ENCODE assay signal across 15 cellular contexts in the genomic region with DNA sequence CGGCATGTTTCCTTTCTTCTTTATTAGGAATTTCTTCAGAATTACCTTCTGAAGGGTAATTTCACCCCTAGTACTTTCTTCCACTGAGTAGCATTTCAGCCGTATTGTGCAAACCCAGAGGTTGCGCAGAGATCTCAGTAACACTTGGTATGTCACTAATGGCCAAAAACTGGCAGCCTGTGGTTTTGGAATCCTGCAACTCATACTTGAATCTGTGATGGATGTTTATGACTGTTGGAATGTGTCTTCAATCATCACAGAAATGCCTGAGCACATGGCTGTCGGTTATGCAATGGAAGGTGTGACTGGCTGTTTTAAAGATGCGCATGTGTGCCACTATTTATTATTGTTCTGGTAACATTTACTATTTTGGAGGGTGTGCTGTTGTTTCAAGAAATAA.
DNase-seq lines count a peak whose midpoint lies in the region; ATAC-seq and TF ChIP-seq lines count a peak whose summit lies in the region.
"Had no signal": no experiment of that assay in that cellular context is flagged by ENCODE, and none has a peak within 500 bp of the region (broad histone marks: within the 10 kb centered on the region; RNA-seq: fewer than 3 reads in every experiment).

No MANE protein-coding gene starts in this region.

- no peaks in the 10 kb centered on the region for H3K9me3 ChIP-seq in adipocyte (ENCODE audit: control insufficient read depth, low read length)
- peaks cover 0 to 7% of the 10 kb centered on the region in 2 donors for H3K9me3 ChIP-seq in left lung
- H3K9me3 ChIP-seq in endodermal cell (ENCODE audit: control insufficient read depth, low read length) = peaks cover 14% of the 10 kb centered on the region
- H3K9me3 ChIP-seq: pancreas, tibial artery had no signal

- peaks cover 18% of the 10 kb centered on the region for H3K9me3 Mint-ChIP-seq in endodermal cell
- peaks cover 5% of the 10 kb centered on the region for H3K9me3 Mint-ChIP-seq in stimulated activated effector memory CD8-positive, alpha-beta T cell treated with anti-CD3 and anti-CD28 coated beads, Interleukin-12 subunit alpha, Interleukin-12 subunit beta, amount 100 ng/mL, for 72 hours
- H3K9me3 Mint-ChIP-seq in nephron progenitor cell = peaks cover 24% of the 10 kb centered on the region

- POLR2A ChIA-PET in AG04449 (lab: Yijun Ruan, JAX) = interaction anchor here (0.9 kb wide), 1 partner anchor 124 kb away, joined by 3 read pairs; no protein-coding TSS in a partner anchor

- intact Hi-C loops in left lung (cut with DNase I) = no loop called here

- H3K4me1 Mint-ChIP-seq in endodermal cell (no peaks in the 10 kb centered on the region), nephron progenitor cell (peaks cover 47% of the 10 kb centered on the region)
- H3K4me1 Mint-ChIP-seq in stimulated activated effector memory CD8-positive, alpha-beta T cell treated with anti-CD3 and anti-CD28 coated beads, Interleukin-12 subunit alpha, Interleukin-12 subunit beta, amount 100 ng/mL, for 72 hours = no peaks in the 10 kb centered on the region

- H3K4me3 Mint-ChIP-seq in endodermal cell (no peak overlapping the region), nephron progenitor cell (no peak overlapping the region)
- no peak overlapping the region for H3K4me3 Mint-ChIP-seq in stimulated activated effector memory CD8-positive, alpha-beta T cell treated with anti-CD3 and anti-CD28 coated beads, Interleukin-12 subunit alpha, Interleukin-12 subunit beta, amount 100 ng/mL, for 72 hours
- H3K4me3 Mint-ChIP-seq: activated CD4-positive, alpha-beta memory T cell treated with anti-CD3 and anti-CD28 coated beads for 36 hours had no signal

- CTCF ChIA-PET in AG04449 (lab: Yijun Ruan, JAX) = interaction anchor here (1.6 kb wide), 1 partner anchor 49 kb away, joined by 4 read pairs; no protein-coding TSS in a partner anchor

- H3K27me3 ChIP-seq in adipocyte (replicated peaks; ENCODE audit: control insufficient read depth, insufficient read depth, low read length) (no peaks in the 10 kb centered on the region), left lung (no peaks in the 10 kb centered on the region), endodermal cell (ENCODE audit: control insufficient read depth, insufficient read depth, low read length, poor library complexity, severe bottlenecking) (no peaks in the 10 kb centered on the region)
- H3K27me3 ChIP-seq: pancreas, tibial artery had no signal

- TF ChIP-seq CTCF in AG04449 (IDR thresholded peaks at IDR 0.05; ENCODE audit: insufficient read depth, low read length, missing control alignments) = no peak
- no peak for TF ChIP-seq CTCF in left lung (IDR thresholded peaks at IDR 0.05)
- no peak for TF ChIP-seq CTCF in endodermal cell (conservative IDR thresholded peaks at IDR 0.05)
- TF ChIP-seq CTCF in nephron progenitor cell (IDR thresholded peaks at IDR 0.05) = no peak

- H3K36me3 Mint-ChIP-seq in endodermal cell (ENCODE audit: low read depth) (peaks cover 51% of the 10 kb centered on the region), nephron progenitor cell (ENCODE audit: low read depth) (peaks cover 65% of the 10 kb centered on the region)
- H3K36me3 Mint-ChIP-seq in stimulated activated effector memory CD8-positive, alpha-beta T cell treated with anti-CD3 and anti-CD28 coated beads, Interleukin-12 subunit alpha, Interleukin-12 subunit beta, amount 100 ng/mL, for 72 hours = no peaks in the 10 kb centered on the region
- H3K36me3 Mint-ChIP-seq: activated CD4-positive, alpha-beta memory T cell treated with anti-CD3 and anti-CD28 coated beads for 36 hours had no signal

- H3K36me3 ChIP-seq in adipocyte (ENCODE audit: control insufficient read depth, insufficient read depth, low read length, severe bottlenecking) = no peaks in the 10 kb centered on the region
- H3K36me3 ChIP-seq in left lung = no peaks in the 10 kb centered on the region
- H3K36me3 ChIP-seq in endodermal cell (ENCODE audit: control insufficient read depth, insufficient read depth, low read length) = peaks cover 87% of the 10 kb centered on the region
- H3K36me3 ChIP-seq: pancreas, tibial artery had no signal

- H3K27ac Mint-ChIP-seq in endodermal cell = no peak overlapping the region
- no peak overlapping the region for H3K27ac Mint-ChIP-seq in stimulated activated effector memory CD8-positive, alpha-beta T cell treated with anti-CD3 and anti-CD28 coated beads, Interleukin-12 subunit alpha, Interleukin-12 subunit beta, amount 100 ng/mL, for 72 hours
- no peak overlapping the region for H3K27ac Mint-ChIP-seq in nephron progenitor cell
- H3K27ac Mint-ChIP-seq: activated CD4-positive, alpha-beta memory T cell treated with anti-CD3 and anti-CD28 coated beads for 36 hours had no signal

- H3K4me3 ChIP-seq in AG04449 (ENCODE audit: low read depth, low read length) (no peak overlapping the region), adipocyte (ENCODE audit: low read length) (no peak overlapping the region), left lung (no peak overlapping the region), endodermal cell (ENCODE audit: low read length) (no peak overlapping the region)
- H3K4me3 ChIP-seq: pancreas, tibial artery had no signal

- DNase-seq in AG04449 (ENCODE audit: low read depth, low spot score) = peak; percentile 92
- peak; percentile 91 for DNase-seq in HS-5 (ENCODE audit: low read depth)
- DNase-seq in adipocyte (ENCODE audit: low read depth) = peak; percentile 78
- no peak for DNase-seq in left lung
- DNase-seq in endodermal cell = no peak
- no peak for DNase-seq in stimulated activated effector memory CD8-positive, alpha-beta T cell treated with anti-CD3 and anti-CD28 coated beads, Interleukin-12 subunit alpha, Interleukin-12 subunit beta, amount 100 ng/mL, for 72 hours (ENCODE audit: low spot score in 2 of 2)
- DNase-seq in activated CD4-positive, CD25-positive, alpha-beta regulatory T cell treated with anti-CD3 and anti-CD28 coated beads, Interleukin-2, amount 50 U/mL, for 72 hours = no peak
- no peak for DNase-seq in nephron progenitor cell
- DNase-seq: activated CD4-positive, alpha-beta memory T cell treated with anti-CD3 and anti-CD28 coated beads for 36 hours; activated effector memory CD4-positive, alpha-beta T cell treated with Interleukin-2 at 50 U/mL for 16 hours; NCI-H1105; pancreas; RPMI8226; T1000; tibial artery had no signal

- H3K27ac ChIP-seq in left lung (no peak overlapping the region), endodermal cell (ENCODE audit: low read depth, low read length) (no peak overlapping the region)
- H3K27ac ChIP-seq: pancreas, tibial artery had no signal

- peak; percentile 21 for ATAC-seq in left lung
- ATAC-seq in stimulated activated effector memory CD8-positive, alpha-beta T cell treated with anti-CD3 and anti-CD28 coated beads, Interleukin-12 subunit alpha, Interleukin-12 subunit beta, amount 100 ng/mL, for 72 hours = no peak
- ATAC-seq: pancreas had no signal

- H3K9ac ChIP-seq in adipocyte (ENCODE audit: low read length) (no peak overlapping the region), endodermal cell (ENCODE audit: extremely low read depth, low read length, poor library complexity, severe bottlenecking) (no peak overlapping the region)

- H3K4me1 ChIP-seq in adipocyte (ENCODE audit: control insufficient read depth, insufficient read depth, low read length) (peaks cover 23% of the 10 kb centered on the region), left lung (peaks cover 7 to 32% of the 10 kb centered on the region in 2 donors), endodermal cell (ENCODE audit: control insufficient read depth, insufficient read depth, low read length) (no peaks in the 10 kb centered on the region)

- 87 to 94% methylated on average over 3 to 5 of the region's 5 CpGs for WGBS in endodermal cell (ENCODE audit: insufficient coverage in 1 of 2, insufficient read length in 1 of 2), 2 experiments

- H3K27me3 Mint-ChIP-seq in endodermal cell (ENCODE audit: insufficient read depth) = no peaks in the 10 kb centered on the region
- H3K27me3 Mint-ChIP-seq in nephron progenitor cell (ENCODE audit: low read depth, poor library complexity) = peaks cover 7% of the 10 kb centered on the region

Comparison
In these comparisons a context has a peak if more than half of its experiments do, and no peak if none do; other contexts are left out.
1. DNase-seq: peak in AG04449 (single experiment), HS-5 (single experiment) and adipocyte (single experiment); none in left lung (0 of 2), endodermal cell (single experiment), stimulated activated effector memory CD8-positive, alpha-beta T cell treated with anti-CD3 and anti-CD28 coated beads, Interleukin-12 subunit alpha, Interleukin-12 subunit beta, amount 100 ng/mL, for 72 hours (0 of 2), activated CD4-positive, CD25-positive, alpha-beta regulatory T cell treated with anti-CD3 and anti-CD28 coated beads, Interleukin-2, amount 50 U/mL, for 72 hours (single experiment) and nephron progenitor cell (single experiment).